Comparison of ENCODE assay signal across 8 cellular contexts in the genomic region with DNA sequence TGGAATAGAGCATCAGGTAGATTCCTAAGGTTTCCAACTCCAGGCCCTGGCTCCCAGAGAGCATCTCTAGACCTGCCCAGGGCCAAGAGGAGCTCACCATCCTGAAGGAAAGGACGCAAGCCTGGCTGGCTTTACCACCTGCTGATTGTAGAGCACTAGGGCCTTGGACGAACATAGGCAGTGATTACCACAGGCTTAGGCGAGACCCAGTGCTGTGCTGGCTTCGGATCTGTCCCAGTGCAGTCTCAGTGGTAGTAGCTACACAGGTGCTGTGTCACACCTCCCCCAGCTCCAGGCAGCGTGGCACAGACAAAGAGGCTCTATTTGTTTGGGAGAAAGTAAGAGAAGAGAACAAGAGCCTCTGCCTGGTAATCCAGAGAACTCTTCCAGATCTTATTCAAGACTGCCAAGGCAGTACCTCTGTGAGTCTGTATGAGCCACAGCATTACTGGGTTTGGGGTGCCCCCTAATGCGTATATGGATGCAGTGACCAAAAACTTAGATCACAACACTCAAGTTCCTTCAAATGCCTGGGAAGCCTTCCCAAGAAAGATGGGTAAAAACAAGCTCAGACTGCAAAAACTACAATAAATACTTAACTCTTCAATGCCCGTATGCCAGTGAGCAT. TPM values are rescaled to one million over a fixed set of nuclear protein-coding genes. Genes with fewer than 3 reads are reported as not detected.
DNase-seq lines count a peak whose midpoint lies in the region; ATAC-seq and TF ChIP-seq lines count a peak whose summit lies in the region.

No MANE protein-coding gene starts in this region.

- H3K79me2 ChIP-seq in SK-N-SH (ENCODE audit: insufficient read depth), result no peaks in the 10 kb centered on the region

- H3K9me3 Mint-ChIP-seq in Caco-2 (ENCODE audit: unreplicated experiment), result no peaks in the 10 kb centered on the region

- peaks cover 7% of the 10 kb centered on the region for H3F3A ChIP-seq in SK-N-SH (replicated peaks; ENCODE audit: insufficient read depth)

- ATAC-seq in GM18867 (IDR thresholded peaks at IDR 0.05; ENCODE audit: unreplicated experiment), result peak; percentile 47
- ATAC-seq in psoas muscle, result peak in 2 of 4 donors; percentile 67 to 85
- ATAC-seq in GM19467 (IDR thresholded peaks at IDR 0.05; ENCODE audit: unreplicated experiment), result no peak
- no peak for ATAC-seq in GM19351 (IDR thresholded peaks at IDR 0.05; ENCODE audit: unreplicated experiment)

- CTCF ChIA-PET in SK-N-SH (lab: Yijun Ruan, JAX), result interaction anchor here (1.3 to 2.7 kb wide), 3 partner anchors 9 to 233 kb away, joined by 3 to 7 read pairs (median 3); no protein-coding TSS in a partner anchor
- CTCF ChIA-PET in Caco-2 (lab: Charles Lee), result interaction anchor here (1.0 to 1.7 kb wide), 2 partner anchors 25 to 40 kb away, joined by 3 to 6 read pairs; partner anchors contain the start of gene ISG20

- BruUV-seq in Caco-2 (replicated peaks; lab: Mats Ljungman, UMichigan), result no TSS peak

- H3K4me2 ChIP-seq in SK-N-SH, result no peak overlapping the region

- no peaks in the 10 kb centered on the region for H3K4me1 Mint-ChIP-seq in Caco-2 (ENCODE audit: low read depth, unreplicated experiment)

- no peaks in the 10 kb centered on the region for H3K27me3 ChIP-seq in SK-N-SH (ENCODE audit: insufficient read depth)
- H3K27me3 ChIP-seq in psoas muscle (ENCODE audit: insufficient read depth in 3 of 3, low read length in 2 of 3), result no peaks in the 10 kb centered on the region
- H3K27me3 ChIP-seq in Caco-2 (replicated peaks; ENCODE audit: control insufficient read depth, insufficient read depth, low read length), result no peaks in the 10 kb centered on the region

- H3K36me3 Mint-ChIP-seq in Caco-2 (ENCODE audit: insufficient read depth, unreplicated experiment), result no peaks in the 10 kb centered on the region

- POLR2A ChIA-PET in SK-N-SH (lab: Yijun Ruan, JAX) (no interaction called here), Caco-2 (lab: Charles Lee) (no interaction called here)

- WGBS in SK-N-SH (ENCODE audit: low lambda C conversion rate), result 49% methylated on average over 6 of the region's 7 CpGs
- WGBS in psoas muscle, 3 donors, result 80 to 91% (median 88%) methylated on average over 7 of the region's 7 CpGs

- H3K27me3 Mint-ChIP-seq in Caco-2 (ENCODE audit: insufficient read depth, unreplicated experiment), result peaks cover 9% of the 10 kb centered on the region

- H2AFZ ChIP-seq in SK-N-SH (ENCODE audit: low read depth), result no peak overlapping the region

- peak; percentile 40 for TF ChIP-seq RAD21 in SK-N-SH (IDR thresholded peaks at IDR 0.05; ENCODE audit: low read length)

- H3K36me3 ChIP-seq in SK-N-SH (replicated peaks in 1 of 2; ENCODE audit: control insufficient read depth in 1 of 2, insufficient read depth in 2 of 2, low read length in 1 of 2), result no peaks in the 10 kb centered on the region
- H3K36me3 ChIP-seq in psoas muscle (ENCODE audit: insufficient read depth in 1 of 2, low read depth in 1 of 2), result no peaks in the 10 kb centered on the region
- H3K36me3 ChIP-seq in Caco-2 (ENCODE audit: control insufficient read depth, insufficient read depth, low read length), result no peaks in the 10 kb centered on the region

- intact Hi-C loops in psoas muscle (cut with DNase I), result no loop called here
- intact Hi-C loops in Caco-2 (cut with micrococcal nuclease; ENCODE audit: unreplicated experiment), result no loop called here

- no peak for TF ChIP-seq EP300 in SK-N-SH (IDR thresholded peaks at IDR 0.05; ENCODE audit: borderline replicate concordance in 1 of 2, low read depth in 1 of 2, low read length in 1 of 2)

- no peak overlapping the region for H3K9ac ChIP-seq in SK-N-SH

- H3K4me3 ChIP-seq in SK-N-SH (ENCODE audit: low read depth in 2 of 2, low read length in 1 of 2) (no peak overlapping the region), psoas muscle (no peak overlapping the region), Caco-2 (ENCODE audit: low read depth, low read length) (no peak overlapping the region)

- no peak overlapping the region for H3K27ac Mint-ChIP-seq in Caco-2 (ENCODE audit: unreplicated experiment)

- H3K9me2 ChIP-seq in SK-N-SH, result no peaks in the 10 kb centered on the region

- H3K4me1 ChIP-seq in SK-N-SH (ENCODE audit: control insufficient read depth in 1 of 2, insufficient read depth in 2 of 2, low read depth in 1 of 2, low read length in 1 of 2) (no peaks in the 10 kb centered on the region), psoas muscle (no peaks in the 10 kb centered on the region), Caco-2 (no peaks in the 10 kb centered on the region)

- TF ChIP-seq CTCF in SK-N-SH (IDR thresholded peaks at IDR 0.05), result no peak
- TF ChIP-seq CTCF in psoas muscle (IDR thresholded peaks at IDR 0.05), result peak; percentile 36
- no peak for TF ChIP-seq CTCF in Caco-2 (IDR thresholded peaks at IDR 0.05; ENCODE audit: insufficient read depth in 1 of 2, low read depth in 1 of 2, low read length in 1 of 2, severe bottlenecking in 1 of 2, unreplicated experiment in 1 of 2)

- no peaks in the 10 kb centered on the region for H4K20me1 ChIP-seq in SK-N-SH (ENCODE audit: insufficient read depth)

- H3K9me3 ChIP-seq in SK-N-SH (no peaks in the 10 kb centered on the region), psoas muscle (no peaks in the 10 kb centered on the region), Caco-2 (no peaks in the 10 kb centered on the region)

- no peak overlapping the region for H3K27ac ChIP-seq in SK-N-SH (ENCODE audit: low read depth in 2 of 2, low read length in 1 of 2)
- H3K27ac ChIP-seq in psoas muscle, result no peak overlapping the region

- no peak for DNase-seq in SK-N-SH
- peak; percentile 44 for DNase-seq in effector CD4-positive, alpha-beta T cell
- no peak for DNase-seq in psoas muscle
- DNase-seq in NCI-H2196 treated with DMSO at 0.1 percent for 48 hours (lab: John Stamatoyannopoulos, UW; ENCODE audit: unreplicated experiment), result no peak
- no peak for DNase-seq in Caco-2

- no peak overlapping the region for H3K4me3 Mint-ChIP-seq in Caco-2 (ENCODE audit: unreplicated experiment)

TF ChIP-seq in SK-N-SH, 30 proteins besides CTCF, POLR2A, EP300 and RAD21 (continues in another document):
- TF ChIP-seq RCOR1 (IDR thresholded peaks at IDR 0.05; ENCODE audit: low read length) (no peak), IRF3 (IDR thresholded peaks at IDR 0.05; ENCODE audit: low read depth, low read length) (no peak), TCF12 (IDR thresholded peaks at IDR 0.05) (no peak), POLR2AphosphoS5 (IDR thresholded peaks at IDR 0.05; ENCODE audit: low read depth, low read length) (no peak), NRF1 (IDR thresholded peaks at IDR 0.05; ENCODE audit: low read depth, low read length) (no peak), FOSL2 (IDR thresholded peaks at IDR 0.05; ENCODE audit: borderline replicate concordance, low read depth) (no peak), EZH2phosphoT487 (IDR thresholded peaks at IDR 0.05; ENCODE audit: borderline replicate concordance, low read depth) (no peak), GABPA (IDR thresholded peaks at IDR 0.05; ENCODE audit: low read depth) (no peak), YY1 (IDR thresholded peaks at IDR 0.05; ENCODE audit: low read depth) (no peak), FOXM1 (IDR thresholded peaks at IDR 0.05; ENCODE audit: low read depth) (no peak), CHD2 (IDR thresholded peaks at IDR 0.05; ENCODE audit: low read length, partially characterized antibody) (no peak), TAF1 (IDR thresholded peaks at IDR 0.05; ENCODE audit: borderline replicate concordance, low read depth, low read length) (no peak), ELF1 (IDR thresholded peaks at IDR 0.05) (no peak)
- TF ChIP-seq, protein P1, sequence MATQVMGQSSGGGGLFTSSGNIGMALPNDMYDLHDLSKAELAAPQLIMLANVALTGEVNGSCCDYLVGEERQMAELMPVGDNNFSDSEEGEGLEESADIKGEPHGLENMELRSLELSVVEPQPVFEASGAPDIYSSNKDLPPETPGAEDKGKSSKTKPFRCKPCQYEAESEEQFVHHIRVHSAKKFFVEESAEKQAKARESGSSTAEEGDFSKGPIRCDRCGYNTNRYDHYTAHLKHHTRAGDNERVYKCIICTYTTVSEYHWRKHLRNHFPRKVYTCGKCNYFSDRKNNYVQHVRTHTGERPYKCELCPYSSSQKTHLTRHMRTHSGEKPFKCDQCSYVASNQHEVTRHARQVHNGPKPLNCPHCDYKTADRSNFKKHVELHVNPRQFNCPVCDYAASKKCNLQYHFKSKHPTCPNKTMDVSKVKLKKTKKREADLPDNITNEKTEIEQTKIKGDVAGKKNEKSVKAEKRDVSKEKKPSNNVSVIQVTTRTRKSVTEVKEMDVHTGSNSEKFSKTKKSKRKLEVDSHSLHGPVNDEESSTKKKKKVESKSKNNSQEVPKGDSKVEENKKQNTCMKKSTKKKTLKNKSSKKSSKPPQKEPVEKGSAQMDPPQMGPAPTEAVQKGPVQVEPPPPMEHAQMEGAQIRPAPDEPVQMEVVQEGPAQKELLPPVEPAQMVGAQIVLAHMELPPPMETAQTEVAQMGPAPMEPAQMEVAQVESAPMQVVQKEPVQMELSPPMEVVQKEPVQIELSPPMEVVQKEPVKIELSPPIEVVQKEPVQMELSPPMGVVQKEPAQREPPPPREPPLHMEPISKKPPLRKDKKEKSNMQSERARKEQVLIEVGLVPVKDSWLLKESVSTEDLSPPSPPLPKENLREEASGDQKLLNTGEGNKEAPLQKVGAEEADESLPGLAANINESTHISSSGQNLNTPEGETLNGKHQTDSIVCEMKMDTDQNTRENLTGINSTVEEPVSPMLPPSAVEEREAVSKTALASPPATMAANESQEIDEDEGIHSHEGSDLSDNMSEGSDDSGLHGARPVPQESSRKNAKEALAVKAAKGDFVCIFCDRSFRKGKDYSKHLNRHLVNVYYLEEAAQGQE (IDR thresholded peaks at IDR 0.05; ENCODE audit: low read depth, low read length), result no peak

RNA-seq across cellular contexts. Expression of gene ISG20, which starts 25.4 kb away (rescaled TPM):
- 2.0 TPM in 2 replicates for polyA plus RNA-seq in SK-N-SH (2012; rRNA removed)
- 1.0 and 1.7 TPM in 2 replicates for polyA plus RNA-seq in SK-N-SH (2012; cell fraction: cytosol; rRNA removed)
- 5.9 and 8.0 TPM in 2 replicates for polyA plus RNA-seq in SK-N-SH (2012; cell fraction: nucleus; rRNA removed)
- total RNA-seq in psoas muscle, result 1 to 10 TPM; 2.5 to 5.0 (median 3.3) TPM
- polyA plus RNA-seq in psoas muscle, result 1 to 10 TPM; 1.1 to 7.4 (median 5.7) TPM
- total RNA-seq in Caco-2 (2022), result 6.4 and 7.7 TPM in 2 replicates

RNA-seq across cellular contexts. Expression of gene AEN, which starts 43.1 kb away (rescaled TPM):
- polyA plus RNA-seq in SK-N-SH (2012; rRNA removed) (46.4 and 65.2 TPM in 2 replicates), psoas muscle (10 to 100 TPM; 25.6 to 35.2 (median 32.2) TPM)
- polyA plus RNA-seq in SK-N-SH (2012; cell fraction: cytosol; rRNA removed), result 20.2 and 29.7 TPM in 2 replicates
- polyA plus RNA-seq in SK-N-SH (2012; cell fraction: nucleus; rRNA removed), result 119 and 136 TPM in 2 replicates
- total RNA-seq in psoas muscle (10 to 100 TPM; 10.1 to 46.6 (median 27.8) TPM), Caco-2 (2022) (28.7 and 33.2 TPM in 2 replicates)
